Comparison of ENCODE assay signal across 1 cellular context in the genomic region with DNA sequence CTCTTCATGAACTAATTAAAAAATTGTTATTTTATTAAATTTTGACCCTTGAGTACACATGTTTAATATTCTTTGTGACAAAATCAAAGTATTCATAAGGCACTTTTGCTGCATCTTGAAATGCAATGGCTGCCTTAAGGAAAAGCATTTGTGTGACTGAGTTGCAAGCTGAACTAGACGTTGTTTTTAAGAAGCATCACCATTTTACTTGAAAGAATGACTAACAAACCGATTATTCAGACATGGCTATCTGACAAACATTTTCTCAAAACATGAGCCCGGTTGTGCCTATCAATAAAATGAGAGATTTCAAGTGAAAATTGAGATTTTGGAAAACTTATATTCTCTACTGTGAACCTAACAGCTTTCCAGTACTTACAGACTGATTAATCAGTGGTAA.
TF ChIP-seq lines count a peak whose summit lies in the region.

No MANE protein-coding gene starts in this region.

TF ChIP-seq in IMR-90, 13 proteins besides CTCF, POLR2A, EP300 and RAD21:
- no peak for TF ChIP-seq FOS (IDR thresholded peaks at IDR 0.05; ENCODE audit: low read depth, low read length)
- TF ChIP-seq USF2 (IDR thresholded peaks at IDR 0.05; ENCODE audit: low read depth, low read length), result no peak
- no peak for TF ChIP-seq CHD1 (IDR thresholded peaks at IDR 0.05; ENCODE audit: low read depth, low read length)
- no peak for TF ChIP-seq RFX5 (IDR thresholded peaks at IDR 0.05; ENCODE audit: low read depth, low read length)
- TF ChIP-seq RCOR1 (IDR thresholded peaks at IDR 0.05; ENCODE audit: insufficient replicate concordance, low read length), result no peak
- no peak for TF ChIP-seq NFE2L2 (IDR thresholded peaks at IDR 0.05; ENCODE audit: low read depth, low read length)
- TF ChIP-seq SMC3 (IDR thresholded peaks at IDR 0.05; ENCODE audit: low read depth, low read length), result no peak
- no peak for TF ChIP-seq MAFK (IDR thresholded peaks at IDR 0.05; ENCODE audit: low read depth, low read length)
- TF ChIP-seq BHLHE40 (IDR thresholded peaks at IDR 0.05; ENCODE audit: low read depth, low read length), result no peak
- TF ChIP-seq CEBPB (IDR thresholded peaks at IDR 0.05; ENCODE audit: low read depth, low read length), result no peak
- TF ChIP-seq ELK1 (IDR thresholded peaks at IDR 0.05; ENCODE audit: borderline replicate concordance, low read depth, low read length), result no peak
- TF ChIP-seq MXI1 (IDR thresholded peaks at IDR 0.05; ENCODE audit: borderline replicate concordance, low read depth, low read length), result no peak
- no peak for TF ChIP-seq MAZ (IDR thresholded peaks at IDR 0.05; ENCODE audit: borderline replicate concordance, low read depth, low read length)
